Comparison of ENCODE assay signal across 9 cellular contexts in genomic region chr12:104699489-104700194, GRCh38.
DNase-seq lines count a peak whose midpoint lies in the region; ATAC-seq, FAIRE-seq and TF ChIP-seq lines count a peak whose summit lies in the region.
"Had no signal": no experiment of that assay in that cellular context is flagged by ENCODE, and none has a peak within 500 bp of the region (broad histone marks: within the 10 kb centered on the region; RNA-seq: fewer than 3 reads in every experiment).

No MANE protein-coding gene starts in this region.

- no peaks in the 10 kb centered on the region for H3K9me3 ChIP-seq in pancreas

- H3K36me3 ChIP-seq in pancreas, result no peaks in the 10 kb centered on the region

- H3K9me3 Mint-ChIP-seq in memory B cell, result no peaks in the 10 kb centered on the region
- H3K9me3 Mint-ChIP-seq: effector memory CD8-positive, alpha-beta T cell had no signal

- no peaks in the 10 kb centered on the region for H3K4me1 ChIP-seq in pancreas

- no peak overlapping the region for H3K27ac ChIP-seq in pancreas

- WGBS in pancreas, 2 donors, result 88 to 92% methylated on average over 5 of the region's 5 CpGs

- no peak overlapping the region for H3K4me3 Mint-ChIP-seq in memory B cell
- H3K4me3 Mint-ChIP-seq: effector memory CD8-positive, alpha-beta T cell had no signal

- FAIRE-seq in pancreas (lab: Jason Lieb, UNC), result no peak

- no peaks in the 10 kb centered on the region for H3K27me3 ChIP-seq in pancreas

- H3K4me3 ChIP-seq in pancreas, result no peak overlapping the region

- peaks cover 40% of the 10 kb centered on the region for H3K4me1 Mint-ChIP-seq in memory B cell

- H3K36me3 Mint-ChIP-seq in memory B cell, result peaks cover 5% of the 10 kb centered on the region

- intact Hi-C loops in pancreas (cut with DNase I), result no loop called here

- H3K27me3 Mint-ChIP-seq in memory B cell, result no peaks in the 10 kb centered on the region
- H3K27me3 Mint-ChIP-seq: effector memory CD8-positive, alpha-beta T cell had no signal

- H3K27ac Mint-ChIP-seq in memory B cell, result peak overlapping the region; percentile 71

- ATAC-seq in GM18508 (IDR thresholded peaks at IDR 0.05; ENCODE audit: insufficient read depth, unreplicated experiment), result peak; percentile 47
- ATAC-seq in GM21390 (IDR thresholded peaks at IDR 0.05; ENCODE audit: unreplicated experiment), result peak; percentile 65
- ATAC-seq in HG03565 (IDR thresholded peaks at IDR 0.05; ENCODE audit: unreplicated experiment), result peak; percentile 67
- ATAC-seq in memory B cell (ENCODE audit: low read depth), result peak; percentile 73
- ATAC-seq in pancreas, result no peak
- ATAC-seq: effector memory CD8-positive, alpha-beta T cell had no signal

- no peak for TF ChIP-seq CTCF in pancreas (IDR thresholded peaks at IDR 0.05)

- DNase-seq in memory B cell (ENCODE audit: low spot score in 2 of 2) (peak in 1 of 2 donors; percentile 26), pancreas (no peak), NCI-H1105 (lab: John Stamatoyannopoulos, UW) (no peak), glomerular visceral epithelial cell (ENCODE audit: extremely low spot score) (no peak)
- DNase-seq: effector memory CD8-positive, alpha-beta T cell; NCI-H1092 had no signal

Comparison
In these comparisons a context has a peak if more than half of its experiments do, and no peak if none do; other contexts are left out.
1. ATAC-seq: peak in GM18508 (single experiment), GM21390 (single experiment), HG03565 (single experiment) and memory B cell (single experiment); none in pancreas (0 of 4).